In genomic region chr22:40240671-40241070, GRCh38 we compare ENCODE assay signal across 16 cellular contexts.
DNase-seq lines count a peak whose midpoint lies in the region; ATAC-seq, FAIRE-seq and TF ChIP-seq lines count a peak whose summit lies in the region.
"Had no signal": no experiment of that assay in that cellular context is flagged by ENCODE, and none has a peak within 500 bp of the region (broad histone marks: within the 10 kb centered on the region; RNA-seq: fewer than 3 reads in every experiment).

No MANE protein-coding gene starts in this region.

- TF ChIP-seq POLR2A in breast epithelium (IDR thresholded peaks at IDR 0.05) (no peak), endothelial cell of umbilical vein (IDR thresholded peaks at IDR 0.05; ENCODE audit: low read depth, low read length) (no peak), esophagus muscularis mucosa (IDR thresholded peaks at IDR 0.05; ENCODE audit: low read depth) (no peak)

- peaks cover 56% of the 10 kb centered on the region for H3K4me1 Mint-ChIP-seq in MCF 10A (ENCODE audit: insufficient read depth, unreplicated experiment)
- peaks cover 71% of the 10 kb centered on the region for H3K4me1 Mint-ChIP-seq in T-helper 2 cell treated with Interferon-gamma antibody and Interleukin-4, amounts not matched to agents 5 μg/mL and 100 μg/mL, for 36 hours (ENCODE audit: low read depth)
- peaks cover 93% of the 10 kb centered on the region for H3K4me1 Mint-ChIP-seq in stimulated activated naive CD8-positive, alpha-beta T cell treated with anti-CD3 and anti-CD28 coated beads, Interleukin-15, amount 100 ng/mL, for 72 hours

- peak; percentile 15 for DNase-seq in MCF 10A (ENCODE audit: unreplicated experiment)
- DNase-seq in breast epithelium (ENCODE audit: low spot score in 2 of 2): no peak
- no peak for DNase-seq in T-helper 2 cell treated with Interferon-gamma antibody and Interleukin-4, amounts not matched to agents 5 μg/mL and 100 μg/mL, for 36 hours (ENCODE audit: low spot score)
- DNase-seq in endothelial cell of umbilical vein (ENCODE audit: low read depth, low spot score): no peak
- DNase-seq in stimulated activated naive CD8-positive, alpha-beta T cell treated with anti-CD3 and anti-CD28 coated beads, Interleukin-15, amount 100 ng/mL, for 72 hours: no peak
- DNase-seq in NCI-H82 treated with DMSO at 0.1 percent for 48 hours (lab: John Stamatoyannopoulos, UW; ENCODE audit: unreplicated experiment): no peak
- DNase-seq in esophagus muscularis mucosa (ENCODE audit: extremely low spot score): no peak
- DNase-seq: BE2C, dorsolateral prefrontal cortex, foreskin melanocyte, islet precursor cell, MV-4-11, right lobe of liver had no signal

- no peak overlapping the region for H2AFZ ChIP-seq in endothelial cell of umbilical vein (ENCODE audit: low read depth, low read length)

- no peak overlapping the region for H3K4me2 ChIP-seq in endothelial cell of umbilical vein (ENCODE audit: insufficient read depth, low read length)

- peaks cover 41% of the 10 kb centered on the region for H3K79me2 ChIP-seq in endothelial cell of umbilical vein (ENCODE audit: control insufficient read depth, insufficient read depth, low read length)

- POLR2A ChIA-PET in MCF 10A (lab: Yijun Ruan, JAX) (interaction anchor here (0.7 to 3.0 kb wide), 8 partner anchors 9 to 197 kb away, joined by 3 to 15 read pairs (median 5); partner anchors contain the start of gene TNRC6B), endothelial cell of umbilical vein (lab: Charles Lee) (interaction anchor here (1.6 kb wide), 1 partner anchor 63 kb away, joined by 3 read pairs; the partner anchor contains the start of gene TNRC6B)

- peak; percentile 29 for ATAC-seq in stimulated activated naive CD8-positive, alpha-beta T cell treated with anti-CD3 and anti-CD28 coated beads, Interleukin-15, amount 100 ng/mL, for 72 hours
- no peak for ATAC-seq in GM18870 (IDR thresholded peaks at IDR 0.05; ENCODE audit: unreplicated experiment)
- ATAC-seq: right lobe of liver had no signal

- H3K4me1 ChIP-seq in breast epithelium: peaks cover 0 to 11% of the 10 kb centered on the region in 2 donors
- peaks cover 27% of the 10 kb centered on the region for H3K4me1 ChIP-seq in endothelial cell of umbilical vein (ENCODE audit: control insufficient read depth, extremely low read depth, insufficient read depth, low read length)
- H3K4me1 ChIP-seq in esophagus muscularis mucosa: peaks cover 51 to 74% (median 60%) of the 10 kb centered on the region in 4 donors
- H3K4me1 ChIP-seq: BE2C had no signal

- H3K9me3 ChIP-seq in breast epithelium: no peaks in the 10 kb centered on the region
- no peaks in the 10 kb centered on the region for H3K9me3 ChIP-seq in endothelial cell of umbilical vein (replicated peaks; ENCODE audit: control insufficient read depth, insufficient read depth, low read length)
- H3K9me3 ChIP-seq in esophagus muscularis mucosa: no peaks in the 10 kb centered on the region
- H3K9me3 ChIP-seq: BE2C, right lobe of liver had no signal

- CTCF ChIA-PET in MCF 10A (lab: Yijun Ruan, JAX): no interaction called here
- CTCF ChIA-PET in endothelial cell of umbilical vein (lab: Charles Lee): no interaction called here

- dilution Hi-C loops in endothelial cell of umbilical vein (cut with MboI; ENCODE audit: extremely low pct_ligation_motif_present, low sequenced_read_pairs): no loop called here

- peaks cover 3% of the 10 kb centered on the region for H4K20me1 ChIP-seq in endothelial cell of umbilical vein (replicated peaks; ENCODE audit: control insufficient read depth, extremely low read depth, insufficient read depth, low read length)

- no peaks in the 10 kb centered on the region for H3K9me3 Mint-ChIP-seq in MCF 10A (ENCODE audit: unreplicated experiment)
- H3K9me3 Mint-ChIP-seq in T-helper 2 cell treated with Interferon-gamma antibody and Interleukin-4, amounts not matched to agents 5 μg/mL and 100 μg/mL, for 36 hours: no peaks in the 10 kb centered on the region
- no peaks in the 10 kb centered on the region for H3K9me3 Mint-ChIP-seq in stimulated activated naive CD8-positive, alpha-beta T cell treated with anti-CD3 and anti-CD28 coated beads, Interleukin-15, amount 100 ng/mL, for 72 hours

- H3K27me3 Mint-ChIP-seq in MCF 10A (ENCODE audit: insufficient read depth, unreplicated experiment): no peaks in the 10 kb centered on the region
- no peaks in the 10 kb centered on the region for H3K27me3 Mint-ChIP-seq in T-helper 2 cell treated with Interferon-gamma antibody and Interleukin-4, amounts not matched to agents 5 μg/mL and 100 μg/mL, for 36 hours (ENCODE audit: low read depth)
- H3K27me3 Mint-ChIP-seq in stimulated activated naive CD8-positive, alpha-beta T cell treated with anti-CD3 and anti-CD28 coated beads, Interleukin-15, amount 100 ng/mL, for 72 hours: no peaks in the 10 kb centered on the region

- no peak for FAIRE-seq in endothelial cell of umbilical vein (lab: Jason Lieb, UNC)
- FAIRE-seq: astrocyte, H1 had no signal

- TF ChIP-seq CTCF in MCF 10A (IDR thresholded peaks at IDR 0.05; ENCODE audit: unreplicated experiment): no peak
- TF ChIP-seq CTCF in breast epithelium (IDR thresholded peaks at IDR 0.05): no peak
- no peak for TF ChIP-seq CTCF in endothelial cell of umbilical vein (IDR thresholded peaks at IDR 0.05; ENCODE audit: extremely low read depth in 1 of 2, insufficient read depth in 1 of 2, low read depth in 1 of 2, low read length in 2 of 2)
- TF ChIP-seq CTCF in esophagus muscularis mucosa (IDR thresholded peaks at IDR 0.05): no peak

- no peak overlapping the region for H3K4me3 Mint-ChIP-seq in MCF 10A (ENCODE audit: unreplicated experiment)
- H3K4me3 Mint-ChIP-seq in T-helper 2 cell treated with Interferon-gamma antibody and Interleukin-4, amounts not matched to agents 5 μg/mL and 100 μg/mL, for 36 hours: no peak overlapping the region
- H3K4me3 Mint-ChIP-seq in stimulated activated naive CD8-positive, alpha-beta T cell treated with anti-CD3 and anti-CD28 coated beads, Interleukin-15, amount 100 ng/mL, for 72 hours: peak overlapping the region; percentile 36 to 57

- H3K27ac ChIP-seq in breast epithelium (peak overlapping the region in 1 of 2 donors; percentile 82), endothelial cell of umbilical vein (ENCODE audit: insufficient read depth, low read depth, low read length) (no peak overlapping the region), esophagus muscularis mucosa (replicated peaks in 1 of 4) (no peak overlapping the region)
- H3K27ac ChIP-seq: right lobe of liver had no signal

- no peak overlapping the region for H3K9ac ChIP-seq in endothelial cell of umbilical vein (replicated peaks; ENCODE audit: extremely low read depth, insufficient read depth, low read length)

- H3K27me3 ChIP-seq in breast epithelium: no peaks in the 10 kb centered on the region
- H3K27me3 ChIP-seq in endothelial cell of umbilical vein (ENCODE audit: control insufficient read depth in 2 of 2, insufficient read depth in 2 of 2, low read length in 2 of 2): no peaks in the 10 kb centered on the region
- H3K27me3 ChIP-seq in esophagus muscularis mucosa: no peaks in the 10 kb centered on the region
- H3K27me3 ChIP-seq: BE2C, dorsolateral prefrontal cortex, right lobe of liver had no signal

- peaks cover 26% of the 10 kb centered on the region for H3K36me3 Mint-ChIP-seq in MCF 10A (ENCODE audit: insufficient read depth, unreplicated experiment)
- H3K36me3 Mint-ChIP-seq in T-helper 2 cell treated with Interferon-gamma antibody and Interleukin-4, amounts not matched to agents 5 μg/mL and 100 μg/mL, for 36 hours (ENCODE audit: low read depth): peaks cover 20% of the 10 kb centered on the region

- intact Hi-C loops in MCF 10A (cut with micrococcal nuclease) (no loop called here), breast epithelium (cut with DNase I; ENCODE audit: low total_unique reads) (no loop called here), endothelial cell of umbilical vein (cut with micrococcal nuclease) (no loop called here), esophagus muscularis mucosa (cut with DNase I) (no loop called here)

- no peaks in the 10 kb centered on the region for H3K9me1 ChIP-seq in endothelial cell of umbilical vein (replicated peaks; ENCODE audit: control insufficient read depth, extremely low read depth, insufficient read depth, low read length)

- H3K36me3 ChIP-seq in breast epithelium (no peaks in the 10 kb centered on the region), endothelial cell of umbilical vein (ENCODE audit: control insufficient read depth in 2 of 2, extremely low read depth in 1 of 2, insufficient read depth in 2 of 2, low read length in 2 of 2) (no peaks in the 10 kb centered on the region), esophagus muscularis mucosa (no peaks in the 10 kb centered on the region)
- H3K36me3 ChIP-seq: BE2C, right lobe of liver had no signal

- BruUV-seq in MCF 10A (replicated peaks; lab: Mats Ljungman, UMichigan) (no TSS peak), endothelial cell of umbilical vein (replicated peaks; lab: Mats Ljungman, UMichigan) (no TSS peak)

- no peak for TF ChIP-seq EP300 in esophagus muscularis mucosa (IDR thresholded peaks at IDR 0.05)

- H3K4me3 ChIP-seq in breast epithelium (no peak overlapping the region), endothelial cell of umbilical vein (replicated peaks in 1 of 3; ENCODE audit: insufficient read depth in 1 of 3, low read depth in 1 of 3, low read length in 3 of 3) (no peak overlapping the region), esophagus muscularis mucosa (no peak overlapping the region)
- H3K4me3 ChIP-seq: dorsolateral prefrontal cortex, right lobe of liver had no signal

- peak overlapping the region; percentile 3 for H3K27ac Mint-ChIP-seq in MCF 10A (ENCODE audit: low read depth, unreplicated experiment)
- H3K27ac Mint-ChIP-seq in T-helper 2 cell treated with Interferon-gamma antibody and Interleukin-4, amounts not matched to agents 5 μg/mL and 100 μg/mL, for 36 hours: peak overlapping the region; percentile 36
- H3K27ac Mint-ChIP-seq in stimulated activated naive CD8-positive, alpha-beta T cell treated with anti-CD3 and anti-CD28 coated beads, Interleukin-15, amount 100 ng/mL, for 72 hours: peak overlapping the region in 1 of 2 donors; percentile 43

TF ChIP-seq in endothelial cell of umbilical vein, 7 proteins besides CTCF, POLR2A, EP300 and RAD21:
- TF ChIP-seq FOS (IDR thresholded peaks at IDR 0.05; ENCODE audit: borderline replicate concordance, insufficient read depth, low read length) (peak; percentile 5), MAX (IDR thresholded peaks at IDR 0.05; ENCODE audit: insufficient read depth, insufficient read length) (no peak)

Comparison
In these comparisons a context has a peak if more than half of its experiments do, and no peak if none do; other contexts are left out.
1. H3K4me3 Mint-ChIP-seq: peak in stimulated activated naive CD8-positive, alpha-beta T cell treated with anti-CD3 and anti-CD28 coated beads, Interleukin-15, amount 100 ng/mL, for 72 hours (2 of 2); none in MCF 10A (single experiment) and T-helper 2 cell treated with Interferon-gamma antibody and Interleukin-4, amounts not matched to agents 5 μg/mL and 100 μg/mL, for 36 hours (single experiment).